8 cellular contexts compared by ENCODE assay signal in genomic region chr7:124764847-124765400, GRCh38. TPM values are rescaled to one million over a fixed set of nuclear protein-coding genes. Genes with fewer than 3 reads are reported as not detected.
DNase-seq lines count a peak whose midpoint lies in the region; ATAC-seq, FAIRE-seq and TF ChIP-seq lines count a peak whose summit lies in the region.

No MANE protein-coding gene starts in this region.

- in situ Hi-C loops in HepG2 (cut with HindIII; ENCODE audit: extremely low pct_ligation_motif_present, low pct_unique_long_range_greater_than_20kb), result no loop called here

- 3% methylated on average over 26 of the region's 26 CpGs for WGBS in liver
- 77% methylated on average over 3 of the region's 26 CpGs for WGBS in HepG2 (ENCODE audit: low lambda C conversion rate)

- H3K27ac ChIP-seq in liver (ENCODE audit: low read depth in 1 of 2, low read length in 2 of 2), result peak overlapping the region; percentile 83
- H3K27ac ChIP-seq in HepG2 (ENCODE audit: extremely low read length, insufficient read depth, low read length), result no peak overlapping the region

- ATAC-seq in HepG2, result no peak
- peak; percentile 41 for ATAC-seq in HG03342 (IDR thresholded peaks at IDR 0.05; ENCODE audit: unreplicated experiment)

- peak overlapping the region; percentile 71 for H3K4me3 Mint-ChIP-seq in activated CD4-positive, alpha-beta memory T cell treated with anti-CD3 and anti-CD28 coated beads, Interleukin-2, amount 10 ng/mL, durations not matched to agents 7 days and 5 days

- no peak for FAIRE-seq in HepG2 (lab: Jason Lieb, UNC)

- peaks cover 41% of the 10 kb centered on the region for H3K27me3 Mint-ChIP-seq in activated CD4-positive, alpha-beta memory T cell treated with anti-CD3 and anti-CD28 coated beads, Interleukin-2, amount 10 ng/mL, durations not matched to agents 7 days and 5 days

- H3K9me3 Mint-ChIP-seq in activated CD4-positive, alpha-beta memory T cell treated with anti-CD3 and anti-CD28 coated beads, Interleukin-2, amount 10 ng/mL, durations not matched to agents 7 days and 5 days, result no peaks in the 10 kb centered on the region

- TF ChIP-seq RAD21 in liver (IDR thresholded peaks at IDR 0.05), result no peak
- TF ChIP-seq RAD21 in HepG2 (CRISPR knock-in tag; IDR thresholded peaks at IDR 0.05), result no peak

- no peaks in the 10 kb centered on the region for H4K20me1 ChIP-seq in HepG2 (ENCODE audit: insufficient read depth, low read length)

- no peaks in the 10 kb centered on the region for H3K27me3 ChIP-seq in liver (ENCODE audit: control insufficient read depth in 4 of 4, insufficient read depth in 4 of 4, low read length in 3 of 4)
- H3K27me3 ChIP-seq in HepG2 (ENCODE audit: control insufficient read depth in 1 of 2, insufficient read depth in 2 of 2, low read length in 2 of 2), result no peaks in the 10 kb centered on the region
- peaks cover 13% of the 10 kb centered on the region for H3K27me3 ChIP-seq in neuron (ENCODE audit: insufficient read depth, low read length)

- no peaks in the 10 kb centered on the region for H3K36me3 ChIP-seq in liver (ENCODE audit: control insufficient read depth in 4 of 4, insufficient read depth in 3 of 4, low read depth in 1 of 4, low read length in 3 of 4)
- H3K36me3 ChIP-seq in HepG2 (replicated peaks in 1 of 2; ENCODE audit: control insufficient read depth in 1 of 2, insufficient read depth in 2 of 2, low read length in 2 of 2), result no peaks in the 10 kb centered on the region
- H3K36me3 ChIP-seq in neuron (ENCODE audit: insufficient read depth, low read length), result no peaks in the 10 kb centered on the region

- no peaks in the 10 kb centered on the region for H3K79me2 ChIP-seq in HepG2 (ENCODE audit: insufficient read depth, low read length)

- H3K9ac ChIP-seq in liver (ENCODE audit: low read depth in 1 of 2, low read length in 2 of 2), result peak overlapping the region in 1 of 2 donors; percentile 39
- no peak overlapping the region for H3K9ac ChIP-seq in HepG2 (ENCODE audit: insufficient read depth, low read depth, low read length)

- peaks cover 9 to 36% (median 19%) of the 10 kb centered on the region in 4 donors for H3K4me1 ChIP-seq in liver (ENCODE audit: control insufficient read depth in 4 of 4, insufficient read depth in 4 of 4, low read length in 3 of 4)
- H3K4me1 ChIP-seq in HepG2 (ENCODE audit: insufficient read depth, low read length), result peaks cover 20% of the 10 kb centered on the region
- no peaks in the 10 kb centered on the region for H3K4me1 ChIP-seq in neuron (ENCODE audit: insufficient read depth, low read length)

- intact Hi-C loops in HepG2 (cut with micrococcal nuclease; ENCODE audit: unreplicated experiment), result no loop called here

- no peak overlapping the region for H3K27ac Mint-ChIP-seq in activated CD4-positive, alpha-beta memory T cell treated with anti-CD3 and anti-CD28 coated beads, Interleukin-2, amount 10 ng/mL, durations not matched to agents 7 days and 5 days

- peak overlapping the region; percentile 74 to 95 (median 89) for H3K4me3 ChIP-seq in liver (ENCODE audit: low read depth in 1 of 3, low read length in 3 of 3)
- no peak overlapping the region for H3K4me3 ChIP-seq in HepG2 (replicated peaks in 1 of 3; ENCODE audit: insufficient read depth in 1 of 3, low read depth in 2 of 3, low read length in 3 of 3)
- peak overlapping the region; percentile 59 for H3K4me3 ChIP-seq in fibroblast of the aortic adventitia (ENCODE audit: low read depth, low read length)
- H3K4me3 ChIP-seq in neuron (ENCODE audit: low read length), result peak overlapping the region; percentile 64

- no peaks in the 10 kb centered on the region for H3K9me3 ChIP-seq in liver (ENCODE audit: control insufficient read depth in 4 of 4, low read length in 3 of 4)
- peaks cover 11% of the 10 kb centered on the region for H3K9me3 ChIP-seq in HepG2 (ENCODE audit: low read length)
- peaks cover 3% of the 10 kb centered on the region for H3K9me3 ChIP-seq in neuron (ENCODE audit: low read length)

- BruUV-seq in HepG2 (replicated peaks; lab: Mats Ljungman, UMichigan), result no TSS peak

- TF ChIP-seq CTCF in liver (IDR thresholded peaks at IDR 0.05; ENCODE audit: low read depth, low read length, missing input control) (no peak), HepG2 (CRISPR knock-in tag; IDR thresholded peaks at IDR 0.05) (no peak), fibroblast of the aortic adventitia (IDR thresholded peaks at IDR 0.05; ENCODE audit: insufficient read depth, low read length) (no peak)

- H3K36me3 Mint-ChIP-seq in activated CD4-positive, alpha-beta memory T cell treated with anti-CD3 and anti-CD28 coated beads, Interleukin-2, amount 10 ng/mL, durations not matched to agents 7 days and 5 days (ENCODE audit: low read depth), result no peaks in the 10 kb centered on the region

- H2AFZ ChIP-seq in HepG2 (ENCODE audit: low read length), result no peak overlapping the region
- H2AFZ ChIP-seq in neuron (ENCODE audit: low read depth, low read length), result peak overlapping the region; percentile 93

- no peak overlapping the region for H3K4me2 ChIP-seq in HepG2 (ENCODE audit: low read depth, low read length)

- DNase-seq in HepG2 (ENCODE audit: low spot score) (no peak), fibroblast of the aortic adventitia (ENCODE audit: low read depth) (no peak), kidney glomerular epithelial cell (lab: John Stamatoyannopoulos, UW) (no peak), SIG-M5 treated with dmso at 0.1 percent for 504 hours (lab: John Stamatoyannopoulos, UW; ENCODE audit: unreplicated experiment) (no peak)
- DNase-seq in activated CD4-positive, alpha-beta memory T cell treated with anti-CD3 and anti-CD28 coated beads, Interleukin-2, amount 10 ng/mL, durations not matched to agents 7 days and 5 days, result peak; percentile 29

- POLR2A ChIA-PET in HepG2 (lab: Yijun Ruan, JAX), result no interaction called here
- POLR2A ChIA-PET in activated CD4-positive, alpha-beta memory T cell treated with anti-CD3 and anti-CD28 coated beads, Interleukin-2, amount 10 ng/mL, durations not matched to agents 7 days and 5 days (lab: Charles Lee), result no interaction called here

- no peak for TF ChIP-seq EP300 in HepG2 (IDR thresholded peaks at IDR 0.05; ENCODE audit: low read depth in 2 of 2, low read length in 2 of 2)
- TF ChIP-seq EP300 in HepG2 (CRISPR knock-in tag; IDR thresholded peaks at IDR 0.05; ENCODE audit: borderline replicate concordance), result no peak

- H3K4me1 Mint-ChIP-seq in activated CD4-positive, alpha-beta memory T cell treated with anti-CD3 and anti-CD28 coated beads, Interleukin-2, amount 10 ng/mL, durations not matched to agents 7 days and 5 days, result peaks cover 13% of the 10 kb centered on the region

- TF ChIP-seq POLR2A in HepG2 (IDR thresholded peaks at IDR 0.05; ENCODE audit: insufficient read depth in 1 of 2, low read depth in 2 of 2, low read length in 2 of 2), result no peak

- CTCF ChIA-PET in HepG2 (lab: Yijun Ruan, JAX; ENCODE audit: low intra/inter-chr PET ratio, low total read pairs), result no interaction called here
- CTCF ChIA-PET in activated CD4-positive, alpha-beta memory T cell treated with anti-CD3 and anti-CD28 coated beads, Interleukin-2, amount 10 ng/mL, durations not matched to agents 7 days and 5 days (lab: Charles Lee), result interaction anchor here (0.6 to 1.4 kb wide), 2 partner anchors 20 to 113 kb away, joined by 3 to 4 read pairs; no protein-coding TSS in a partner anchor

TF ChIP-seq in liver, 16 proteins besides CTCF, POLR2A, EP300 and RAD21 (continues in another document):
- TF ChIP-seq EGR1 (IDR thresholded peaks at IDR 0.05; ENCODE audit: low read depth in 2 of 2), result no peak
- TF ChIP-seq ATF3 (IDR thresholded peaks at IDR 0.05), result no peak

TF ChIP-seq in HepG2, 621 proteins besides CTCF, POLR2A, EP300 and RAD21 (continues in another document):
- no peak for TF ChIP-seq NR2F6 (IDR thresholded peaks at IDR 0.05)
- TF ChIP-seq NR2F6 (CRISPR knock-in tag; IDR thresholded peaks at IDR 0.05), result no peak
- TF ChIP-seq ZKSCAN1 (IDR thresholded peaks at IDR 0.05; ENCODE audit: low read length), result no peak
- TF ChIP-seq RFX1 (IDR thresholded peaks at IDR 0.05), result no peak
- TF ChIP-seq MBD4 (IDR thresholded peaks at IDR 0.05; ENCODE audit: borderline replicate concordance, low read length), result no peak
- no peak for TF ChIP-seq POGZ (CRISPR knock-in tag; IDR thresholded peaks at IDR 0.05)
- TF ChIP-seq ZNF709 (CRISPR knock-in tag; IDR thresholded peaks at IDR 0.05), result no peak

RNA-seq across cellular contexts. Expression of gene GPR37, which starts 0.7 kb away (rescaled TPM):
- total RNA-seq in liver, result 10 to 100 TPM in 1 of 2 donors, under 1 TPM in 1; 0.33 to 12.0 TPM
- polyA plus RNA-seq in liver, result 10 to 100 TPM in 1 of 2 donors, 1 to 10 TPM in 1; 5.9 to 11.5 TPM
- not detected in 2 replicates for total RNA-seq in HepG2 (2016; rRNA removed; fragmentation: Illumina TruSeq; extraction: Trizol)
- total RNA-seq in HepG2 (2016; cell fraction: cytosol; rRNA removed; fragmentation: Illumina TruSeq; extraction: Trizol; ENCODE audit: low read depth), result not detected in 2 replicates
- not detected in 2 replicates for total RNA-seq in HepG2 (2016; cell fraction: insoluble cytoplasmic fraction; rRNA removed; fragmentation: Illumina TruSeq; extraction: Trizol)
- not detected in 2 replicates for total RNA-seq in HepG2 (2016; cell fraction: membrane; rRNA removed; fragmentation: Illumina TruSeq; extraction: Trizol)
- total RNA-seq in HepG2 (2016; cell fraction: nucleus; rRNA removed; fragmentation: Illumina TruSeq; extraction: Trizol), result not detected in 2 replicates
- not detected in 2 replicates for polyA plus RNA-seq in HepG2 (2011; rRNA removed)
- polyA plus RNA-seq in HepG2 (2011; cell fraction: cytosol; rRNA removed), result not detected in 2 replicates
- polyA plus RNA-seq in HepG2 (2011; cell fraction: nucleus; rRNA removed), result 0.03 TPM in 1 of 2 replicates, not detected in the other
- not detected in 2 replicates for polyA plus RNA-seq in HepG2 (2012)
- polyA plus RNA-seq in HepG2 (2016; cell fraction: cytosol; fragmentation: Illumina TruSeq; extraction: Trizol; ENCODE audit: low read depth), result not detected in 2 replicates
- not detected in 2 replicates for polyA plus RNA-seq in HepG2 (2016; cell fraction: insoluble cytoplasmic fraction; fragmentation: Illumina TruSeq; extraction: Trizol; ENCODE audit: low read depth)
- not detected in 2 replicates for polyA plus RNA-seq in HepG2 (2016; cell fraction: membrane; fragmentation: Illumina TruSeq; extraction: Trizol; ENCODE audit: low read depth)
- not detected in 2 replicates for polyA plus RNA-seq in HepG2 (2016; cell fraction: nucleus; fragmentation: Illumina TruSeq; extraction: Trizol; ENCODE audit: insufficient read depth, low read depth)
- polyA minus RNA-seq in HepG2 (2011; rRNA and poly(A)+ RNA removed; ENCODE audit: low replicate concordance), result 0.61 TPM in 1 of 2 replicates, not detected in the other
- not detected in 2 replicates for polyA minus RNA-seq in HepG2 (2011; cell fraction: cytosol; rRNA and poly(A)+ RNA removed)
- not detected in 2 replicates for polyA minus RNA-seq in HepG2 (2011; cell fraction: nucleus; rRNA and poly(A)+ RNA removed)
- not detected for total RNA-seq in activated CD4-positive, alpha-beta memory T cell treated with anti-CD3 and anti-CD28 coated beads, Interleukin-2, amount 10 ng/mL, durations not matched to agents 7 days and 5 days
- total RNA-seq in fibroblast of the aortic adventitia (ENCODE audit: low replicate concordance), result 0.65 and 7.0 TPM in 2 replicates

Comparison
In these comparisons a context has a peak if more than half of its experiments do, and no peak if none do; other contexts are left out.
1. H3K4me3 ChIP-seq: peak in liver (3 of 3), fibroblast of the aortic adventitia (single experiment) and neuron (single experiment); none in HepG2 (0 of 3).